Comparison of ENCODE assay signal across 2 cellular contexts in the genomic region with DNA sequence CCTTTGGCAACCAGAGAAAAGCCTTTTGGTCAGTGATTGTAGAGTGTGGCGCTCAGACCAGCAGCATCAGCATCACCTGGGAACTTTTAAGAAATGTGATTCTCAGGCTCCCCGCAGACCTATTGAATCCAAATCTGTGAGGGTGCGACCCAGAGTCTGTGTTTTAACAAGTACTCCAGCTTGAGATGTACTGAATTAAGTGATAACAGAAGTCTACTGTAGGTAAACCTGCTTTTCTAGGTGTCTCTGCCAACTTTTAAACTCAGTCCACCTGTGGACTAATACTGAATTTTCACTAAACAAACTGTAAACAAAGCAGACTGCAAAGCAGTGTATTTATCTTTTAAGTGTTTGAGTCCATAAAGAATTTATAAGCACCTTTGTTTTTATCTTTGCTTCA.
TF ChIP-seq lines count a peak whose summit lies in the region.

No MANE protein-coding gene starts in this region.

TF ChIP-seq in IMR-90, 13 proteins besides CTCF, POLR2A, EP300 and RAD21 (continued from another document):
- TF ChIP-seq, protein P1, sequence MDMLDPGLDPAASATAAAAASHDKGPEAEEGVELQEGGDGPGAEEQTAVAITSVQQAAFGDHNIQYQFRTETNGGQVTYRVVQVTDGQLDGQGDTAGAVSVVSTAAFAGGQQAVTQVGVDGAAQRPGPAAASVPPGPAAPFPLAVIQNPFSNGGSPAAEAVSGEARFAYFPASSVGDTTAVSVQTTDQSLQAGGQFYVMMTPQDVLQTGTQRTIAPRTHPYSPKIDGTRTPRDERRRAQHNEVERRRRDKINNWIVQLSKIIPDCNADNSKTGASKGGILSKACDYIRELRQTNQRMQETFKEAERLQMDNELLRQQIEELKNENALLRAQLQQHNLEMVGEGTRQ (IDR thresholded peaks at IDR 0.05; ENCODE audit: low read depth, low read length): no peak
- no peak for TF ChIP-seq MAFK (IDR thresholded peaks at IDR 0.05; ENCODE audit: low read depth, low read length)
- no peak for TF ChIP-seq SMC3 (IDR thresholded peaks at IDR 0.05; ENCODE audit: low read depth, low read length)

TF ChIP-seq in WTC11, 78 proteins besides CTCF, POLR2A, EP300 and RAD21 (continued from another document):
- TF ChIP-seq, protein P2, sequence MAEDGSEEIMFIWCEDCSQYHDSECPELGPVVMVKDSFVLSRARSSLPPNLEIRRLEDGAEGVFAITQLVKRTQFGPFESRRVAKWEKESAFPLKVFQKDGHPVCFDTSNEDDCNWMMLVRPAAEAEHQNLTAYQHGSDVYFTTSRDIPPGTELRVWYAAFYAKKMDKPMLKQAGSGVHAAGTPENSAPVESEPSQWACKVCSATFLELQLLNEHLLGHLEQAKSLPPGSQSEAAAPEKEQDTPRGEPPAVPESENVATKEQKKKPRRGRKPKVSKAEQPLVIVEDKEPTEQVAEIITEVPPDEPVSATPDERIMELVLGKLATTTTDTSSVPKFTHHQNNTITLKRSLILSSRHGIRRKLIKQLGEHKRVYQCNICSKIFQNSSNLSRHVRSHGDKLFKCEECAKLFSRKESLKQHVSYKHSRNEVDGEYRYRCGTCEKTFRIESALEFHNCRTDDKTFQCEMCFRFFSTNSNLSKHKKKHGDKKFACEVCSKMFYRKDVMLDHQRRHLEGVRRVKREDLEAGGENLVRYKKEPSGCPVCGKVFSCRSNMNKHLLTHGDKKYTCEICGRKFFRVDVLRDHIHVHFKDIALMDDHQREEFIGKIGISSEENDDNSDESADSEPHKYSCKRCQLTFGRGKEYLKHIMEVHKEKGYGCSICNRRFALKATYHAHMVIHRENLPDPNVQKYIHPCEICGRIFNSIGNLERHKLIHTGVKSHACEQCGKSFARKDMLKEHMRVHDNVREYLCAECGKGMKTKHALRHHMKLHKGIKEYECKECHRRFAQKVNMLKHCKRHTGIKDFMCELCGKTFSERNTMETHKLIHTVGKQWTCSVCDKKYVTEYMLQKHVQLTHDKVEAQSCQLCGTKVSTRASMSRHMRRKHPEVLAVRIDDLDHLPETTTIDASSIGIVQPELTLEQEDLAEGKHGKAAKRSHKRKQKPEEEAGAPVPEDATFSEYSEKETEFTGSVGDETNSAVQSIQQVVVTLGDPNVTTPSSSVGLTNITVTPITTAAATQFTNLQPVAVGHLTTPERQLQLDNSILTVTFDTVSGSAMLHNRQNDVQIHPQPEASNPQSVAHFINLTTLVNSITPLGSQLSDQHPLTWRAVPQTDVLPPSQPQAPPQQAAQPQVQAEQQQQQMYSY (CRISPR knock-in tag; IDR thresholded peaks at IDR 0.05): no peak
- TF ChIP-seq ATF1 (CRISPR knock-in tag; IDR thresholded peaks at IDR 0.05): no peak
TF ChIP-seq in WTC11: peak in this region for 0.
